8 cellular contexts compared by ENCODE assay signal in genomic region chrX:120560405-120560841, GRCh38. TPM values are rescaled to one million over a fixed set of nuclear protein-coding genes. Genes with fewer than 3 reads are reported as not detected.
DNase-seq lines count a peak whose midpoint lies in the region; ATAC-seq, FAIRE-seq and TF ChIP-seq lines count a peak whose summit lies in the region.

No MANE protein-coding gene starts in this region.

- peaks cover 22% of the 10 kb centered on the region; the same call in 2 of the 3 replicates for H3K36me3 ChIP-seq in K562 (ENCODE audit: control insufficient read depth, insufficient read depth, low read length)

- 0% methylated on average over 7 of the region's 10 CpGs for WGBS in K562 (ENCODE audit: insufficient coverage, low coverage, missing lambda C conversion rate)

- H3K4me2 ChIP-seq in K562 (ENCODE audit: insufficient read depth, low read length) = peak overlapping the region; percentile 99

- H3K36me3 Mint-ChIP-seq in T-cell = peaks cover 7% of the 10 kb centered on the region

- no peak for TF ChIP-seq POLR2A in K562 (conservative IDR thresholded peaks at IDR 0.05)

- H3K27ac Mint-ChIP-seq in T-cell = peak overlapping the region; percentile 95 to 100

- POLR2A ChIA-PET in T-cell (lab: Charles Lee) (interaction anchor here in 1 of 2 donors (2.4 kb wide), 1 partner anchor 43 kb away, joined by 21 read pairs; the partner anchor contains the start of gene MCTS1), K562 (lab: Yijun Ruan, JAX) (interaction anchor here (0.6 to 3.0 kb wide), 6 partner anchors 9 to 44 kb away, joined by 3 to 15 read pairs (median 4); partner anchors contain the start of gene MCTS1)

- ATAC-seq in HG03097 (IDR thresholded peaks at IDR 0.05; ENCODE audit: low FRiP score, unreplicated experiment) (peak; percentile 5), T-cell (replicated peaks in 1 of 4) (peak; percentile 37 to 54 (median 50)), K562 (peak; percentile 51)

- H3K9me3 Mint-ChIP-seq in T-cell = no peaks in the 10 kb centered on the region

- no peaks in the 10 kb centered on the region for H3K9me3 ChIP-seq in K562 (replicated peaks; ENCODE audit: control insufficient read depth, insufficient read depth, low read depth, low read length)

- H4K20me1 ChIP-seq in K562 (replicated peaks; ENCODE audit: control insufficient read depth, insufficient read depth, low read length) = no peaks in the 10 kb centered on the region

- H3K27me3 Mint-ChIP-seq in T-cell = peaks cover 0 to 4% of the 10 kb centered on the region in 2 donors

- peaks cover 11 to 27% of the 10 kb centered on the region in 2 experiments for H3K4me1 ChIP-seq in K562 (replicated peaks in 1 of 2; ENCODE audit: control insufficient read depth in 2 of 2, insufficient read depth in 2 of 2, low read length in 2 of 2)

- intact Hi-C loops in K562 (cut with micrococcal nuclease) = no loop called here

- TF ChIP-seq EP300 in K562 (IDR thresholded peaks at IDR 0.05; ENCODE audit: low read length) = no peak

- no peak for TF ChIP-seq CTCF in K562 (IDR thresholded peaks at IDR 0.05 in 2 of 3, conservative IDR thresholded peaks at IDR 0.05 in 1 of 3; ENCODE audit: insufficient read depth in 2 of 3, low read depth in 1 of 3, low read length in 3 of 3)

- FAIRE-seq in K562 (lab: Jason Lieb, UNC) = peak; percentile 66
- no peak for FAIRE-seq in HTR-8/SVneo (lab: Jason Lieb, UNC)

- in situ Hi-C loops in K562 (cut with MboI) = no loop called here

- H3K4me1 Mint-ChIP-seq in T-cell = peaks cover 22 to 40% (median 26%) of the 10 kb centered on the region in 3 donors

- no peaks in the 10 kb centered on the region for H3K27me3 ChIP-seq in K562 (ENCODE audit: control insufficient read depth in 2 of 2, insufficient read depth in 2 of 2, low read length in 2 of 2)

- H3K4me3 Mint-ChIP-seq in T-cell = peak overlapping the region; percentile 89 to 100 (median 92)

- H3K9ac ChIP-seq in K562 (ENCODE audit: insufficient read depth in 1 of 2, low read depth in 2 of 2, low read length in 2 of 2) = peak overlapping the region; percentile 95 to 99

- peak overlapping the region; percentile 88 for H2AFZ ChIP-seq in K562 (ENCODE audit: low read depth, low read length)

- peaks cover 49% of the 10 kb centered on the region for H3K79me2 ChIP-seq in K562 (ENCODE audit: control insufficient read depth, insufficient read depth, low read length)

- H3K27ac ChIP-seq in K562 (ENCODE audit: extremely low read depth, low read depth, low read length) = peak overlapping the region; percentile 99

- no peaks in the 10 kb centered on the region for H3K9me1 ChIP-seq in K562 (ENCODE audit: control insufficient read depth, insufficient read depth, low read length)

- no TSS peak for BruUV-seq in K562 (replicated peaks; lab: Mats Ljungman, UMichigan)

- CTCF ChIA-PET in T-cell (lab: Charles Lee) (interaction anchor here in 1 of 2 donors (1.0 to 1.7 kb wide), 3 partner anchors 44 to 136 kb away, joined by 3 to 6 read pairs (median 3); partner anchors contain the start of gene MCTS1), K562 (lab: Yijun Ruan, JAX; ENCODE audit: low intra/inter-chr PET ratio) (interaction anchor here (0.6 kb wide), 1 partner anchor 92 kb away, joined by 4 read pairs; no protein-coding TSS in a partner anchor)

- TF ChIP-seq RAD21 in K562 (CRISPR knock-in tag; conservative IDR thresholded peaks at IDR 0.05 in 1 of 2, IDR thresholded peaks at IDR 0.05 in 1 of 2) = no peak

- peak; percentile 23 for DNase-seq in NK-92 treated with Interleukin-12 subunit alpha and Interleukin-12 subunit beta, amount 100 ng/mL, for 24 hours (lab: John Stamatoyannopoulos, UW)
- DNase-seq in NK-92 (lab: John Stamatoyannopoulos, UW; ENCODE audit: unreplicated experiment) (no peak), T-cell (peak in 29 of 34 experiments; percentile 2 to 41 (median 21)), K562 (ENCODE audit: extremely low read depth in 1 of 4, low spot score in 3 of 4) (no peak), islet precursor cell (peak; percentile 66), HTR-8/SVneo (ENCODE audit: insufficient read length, low spot score) (no peak)
- DNase-seq in stimulated activated CD4-positive, alpha-beta T cell treated with anti-CD3 and anti-CD28 coated beads, Interleukin-12 subunit alpha, Interleukin-12 subunit beta, amount 100 ng/mL, for 48 hours (ENCODE audit: low read depth in 2 of 3, low spot score in 1 of 3) = peak; percentile 9 to 16 (median 16)

- peak overlapping the region; percentile 80 for H3K4me3 ChIP-seq in K562

TF ChIP-seq in K562, 482 proteins besides CTCF, POLR2A, EP300 and RAD21 (continues in another document):
- TF ChIP-seq, protein P1, sequence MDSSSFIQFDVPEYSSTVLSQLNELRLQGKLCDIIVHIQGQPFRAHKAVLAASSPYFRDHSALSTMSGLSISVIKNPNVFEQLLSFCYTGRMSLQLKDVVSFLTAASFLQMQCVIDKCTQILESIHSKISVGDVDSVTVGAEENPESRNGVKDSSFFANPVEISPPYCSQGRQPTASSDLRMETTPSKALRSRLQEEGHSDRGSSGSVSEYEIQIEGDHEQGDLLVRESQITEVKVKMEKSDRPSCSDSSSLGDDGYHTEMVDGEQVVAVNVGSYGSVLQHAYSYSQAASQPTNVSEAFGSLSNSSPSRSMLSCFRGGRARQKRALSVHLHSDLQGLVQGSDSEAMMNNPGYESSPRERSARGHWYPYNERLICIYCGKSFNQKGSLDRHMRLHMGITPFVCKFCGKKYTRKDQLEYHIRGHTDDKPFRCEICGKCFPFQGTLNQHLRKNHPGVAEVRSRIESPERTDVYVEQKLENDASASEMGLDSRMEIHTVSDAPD (CRISPR knock-in tag; IDR thresholded peaks at IDR 0.05) = no peak
- no peak for TF ChIP-seq ZNF507 (tag; conservative IDR thresholded peaks at IDR 0.05)
- no peak for TF ChIP-seq RBM25 (IDR thresholded peaks at IDR 0.05; ENCODE audit: low read depth, low read length, severe bottlenecking)
- TF ChIP-seq LARP7 (IDR thresholded peaks at IDR 0.05) = 0 out of 2 replicates have a peak, but pooled peaks have one; percentile 67
- TF ChIP-seq DPF2 (IDR thresholded peaks at IDR 0.05) = peak; percentile 53
- 0 out of 4 replicates have a peak, but pooled peaks of 1 of the 2 experiments have one; percentile 26 for TF ChIP-seq ARNT (IDR thresholded peaks at IDR 0.05)
- TF ChIP-seq SMARCA4 (IDR thresholded peaks at IDR 0.05) = peak; percentile 23; the same call in 1 of the 2 replicates
- no peak for TF ChIP-seq DDX20 (tag; IDR thresholded peaks at IDR 0.05; ENCODE audit: low read depth)
- TF ChIP-seq ELF4 (CRISPR knock-in tag; IDR thresholded peaks at IDR 0.05) = 0 out of 2 replicates have a peak, but pooled peaks have one; percentile 22
- no peak for TF ChIP-seq POLR2AphosphoS2 (IDR thresholded peaks at IDR 0.05; ENCODE audit: low read length)
- peak; percentile 31; the same call in 1 of the 2 replicates for TF ChIP-seq KLF13 (tag; IDR thresholded peaks at IDR 0.05; ENCODE audit: borderline replicate concordance, low read depth)

RNA-seq across cellular contexts. Expression of gene CUL4B, which starts 0.3 kb away (rescaled TPM):
- total RNA-seq in T-cell (10 to 100 TPM; 39.4 to 44.8 (median 43.1) TPM), K562 (2014; rRNA removed) (14.7 and 15.0 TPM in 2 replicates), K562 (2014; rRNA removed; fragmentation: Illumina TruSeq; extraction: Trizol) (41.5 and 49.0 TPM in 2 replicates), K562 (2015; rRNA removed; fragmentation: Illumina TruSeq; extraction: Trizol) (35.4 and 37.5 TPM in 2 replicates), K562 (2021) (40.9 and 43.2 TPM in 2 replicates)
- total RNA-seq in K562 (2011; cell fraction: chromatin; rRNA removed; ENCODE audit: low replicate concordance) = 26.9 and 40.8 TPM in 2 replicates
- 6.5 and 8.3 TPM in 2 replicates for total RNA-seq in K562 (2011; cell fraction: nucleolus; rRNA removed)
- total RNA-seq in K562 (2011; cell fraction: nucleoplasm; rRNA removed) = 12.4 and 16.1 TPM in 2 replicates
- polyA plus RNA-seq in K562 (2011; rRNA removed) (41.7 and 51.7 TPM in 2 replicates), K562 (2014; fragmentation: Illumina TruSeq; extraction: Trizol) (33.9 and 39.0 TPM in 2 replicates), K562 (2014; fragmentation: Nextera tagmentation; extraction: Ambion mirVana) (10 to 100 TPM; 15.5 to 23.6 TPM), K562 (2014; rRNA removed) (25.8 and 33.5 TPM in 2 replicates)
- polyA plus RNA-seq in K562 (2011; cell fraction: cytosol; rRNA removed) = 15.0 and 21.1 TPM in 2 replicates
- polyA plus RNA-seq in K562 (2011; cell fraction: nucleus; rRNA removed) = 29.9 and 30.6 TPM in 2 replicates
- 31.8 and 38.6 TPM in 2 replicates for polyA plus RNA-seq in K562 (2012)
- 69.6 and 78.1 TPM in 2 replicates for polyA minus RNA-seq in K562 (2011; rRNA and poly(A)+ RNA removed)
- 21.6 and 31.1 TPM in 2 replicates for polyA minus RNA-seq in K562 (2011; cell fraction: cytosol; rRNA and poly(A)+ RNA removed)
- polyA minus RNA-seq in K562 (2011; cell fraction: nucleus; rRNA and poly(A)+ RNA removed) = 12.4 and 23.2 TPM in 2 replicates

RNA-seq across cellular contexts. Expression of gene MCTS1, which starts 43.5 kb away (rescaled TPM):
- 10 to 100 TPM; 18.9 to 27.2 (median 25.3) TPM for total RNA-seq in T-cell
- total RNA-seq in K562 (2011; cell fraction: chromatin; rRNA removed; ENCODE audit: low replicate concordance) = 28.2 and 51.5 TPM in 2 replicates
- 15.8 and 18.9 TPM in 2 replicates for total RNA-seq in K562 (2011; cell fraction: nucleolus; rRNA removed)
- 34.3 and 41.1 TPM in 2 replicates for total RNA-seq in K562 (2011; cell fraction: nucleoplasm; rRNA removed)
- 64.9 and 65.3 TPM in 2 replicates for total RNA-seq in K562 (2014; rRNA removed)
- 153 and 171 TPM in 2 replicates for total RNA-seq in K562 (2014; rRNA removed; fragmentation: Illumina TruSeq; extraction: Trizol)
- total RNA-seq in K562 (2015; rRNA removed; fragmentation: Illumina TruSeq; extraction: Trizol) = 140 and 152 TPM in 2 replicates
- total RNA-seq in K562 (2021) = 101 and 114 TPM in 2 replicates
- 149 and 204 TPM in 2 replicates for polyA plus RNA-seq in K562 (2011; rRNA removed)
- polyA plus RNA-seq in K562 (2011; cell fraction: cytosol; rRNA removed) = 30.9 and 57.9 TPM in 2 replicates
- 17.2 and 35.3 TPM in 2 replicates for polyA plus RNA-seq in K562 (2011; cell fraction: nucleus; rRNA removed)
- 120 and 163 TPM in 2 replicates for polyA plus RNA-seq in K562 (2012)
- polyA plus RNA-seq in K562 (2014; fragmentation: Illumina TruSeq; extraction: Trizol) = 145 and 148 TPM in 2 replicates
- polyA plus RNA-seq in K562 (2014; fragmentation: Nextera tagmentation; extraction: Ambion mirVana) = 100 to 1,000 TPM; 270 to 300 TPM
- polyA plus RNA-seq in K562 (2014; rRNA removed) = 117 and 120 TPM in 2 replicates
- 44.9 and 63.6 TPM in 2 replicates for polyA minus RNA-seq in K562 (2011; rRNA and poly(A)+ RNA removed)
- 17.7 and 29.4 TPM in 2 replicates for polyA minus RNA-seq in K562 (2011; cell fraction: cytosol; rRNA and poly(A)+ RNA removed)
- polyA minus RNA-seq in K562 (2011; cell fraction: nucleus; rRNA and poly(A)+ RNA removed) = 15.2 and 29.4 TPM in 2 replicates

Comparison
In these comparisons a context has a peak if more than half of its experiments do, and no peak if none do; other contexts are left out.
1. DNase-seq: peak in NK-92 treated with Interleukin-12 subunit alpha and Interleukin-12 subunit beta, amount 100 ng/mL, for 24 hours (single experiment), T-cell (29 of 34), islet precursor cell (single experiment) and stimulated activated CD4-positive, alpha-beta T cell treated with anti-CD3 and anti-CD28 coated beads, Interleukin-12 subunit alpha, Interleukin-12 subunit beta, amount 100 ng/mL, for 48 hours (3 of 3); none in NK-92 (single experiment), K562 (0 of 4) and HTR-8/SVneo (single experiment).
2. Peak in every context shown above with its lines, with median percentiles within 50 percentile points of each other: ATAC-seq.